ENCODE assay signal across 8 cellular contexts in genomic region chr7:12687213-12688171, GRCh38. TPM values are rescaled to one million over a fixed set of nuclear protein-coding genes. Genes with fewer than 3 reads are reported as not detected.
DNase-seq lines count a peak whose midpoint lies in the region; ATAC-seq, FAIRE-seq and TF ChIP-seq lines count a peak whose summit lies in the region.

TSS of gene ARL4A (plus strand) at chr7:12687633. CDS start at chr7:12688255, 622 bp downstream.

- H4K20me1 ChIP-seq in astrocyte (ENCODE audit: insufficient read depth, low read length) = peaks cover 11% of the 10 kb centered on the region

- H3K36me3 ChIP-seq in astrocyte (ENCODE audit: insufficient read depth, low read length) (no peaks in the 10 kb centered on the region), psoas muscle (ENCODE audit: insufficient read depth in 1 of 2, low read depth in 1 of 2) (no peaks in the 10 kb centered on the region), urinary bladder (ENCODE audit: insufficient read depth) (no peaks in the 10 kb centered on the region)

- H3K4me3 ChIP-seq in astrocyte (ENCODE audit: insufficient read depth, low read depth, low read length) = peak within 1 kb of the TSS; percentile 85
- H3K4me3 ChIP-seq in right cardiac atrium (ENCODE audit: low read length) = peak within 1 kb of the TSS; percentile 70
- H3K4me3 ChIP-seq in psoas muscle = peak within 1 kb of the TSS; percentile 97
- peak within 1 kb of the TSS; percentile 63 for H3K4me3 ChIP-seq in urinary bladder (ENCODE audit: low read depth, low read length)

- H3K4me1 ChIP-seq in astrocyte (ENCODE audit: insufficient read depth, low read length) (peaks cover 8% of the 10 kb centered on the region), right cardiac atrium (ENCODE audit: control insufficient read depth, insufficient read depth, low read length) (no peaks in the 10 kb centered on the region), psoas muscle (peaks cover 6% of the 10 kb centered on the region), urinary bladder (ENCODE audit: insufficient read depth) (no peaks in the 10 kb centered on the region)

- no peak for TF ChIP-seq CTCF in astrocyte (IDR thresholded peaks at IDR 0.05; ENCODE audit: insufficient read depth, low read depth, low read length)
- peak; percentile 11 for TF ChIP-seq CTCF in psoas muscle (IDR thresholded peaks at IDR 0.05)

- ATAC-seq in GM18498 (IDR thresholded peaks at IDR 0.05; ENCODE audit: unreplicated experiment) (peak; percentile 84), HG02885 (IDR thresholded peaks at IDR 0.05; ENCODE audit: poor library complexity, unreplicated experiment) (peak; percentile 81), right cardiac atrium (peak; percentile 98), psoas muscle (peak; percentile 96)

- intact Hi-C loops in right cardiac atrium (cut with DNase I) = loop anchor here in 2 of 4 donors (5.0 to 10.0 kb wide), 5 partner anchors 35 to 577 kb away; no protein-coding TSS in a partner anchor
- intact Hi-C loops in psoas muscle (cut with DNase I) = loop anchor here (5.0 to 10.0 kb wide), 3 partner anchors 45 to 577 kb away; no protein-coding TSS in a partner anchor

- no peaks in the 10 kb centered on the region for H3K9me3 ChIP-seq in astrocyte (ENCODE audit: insufficient read depth, low read depth, low read length)
- H3K9me3 ChIP-seq in right cardiac atrium (ENCODE audit: control insufficient read depth, low read length) = no peaks in the 10 kb centered on the region
- H3K9me3 ChIP-seq in psoas muscle = no peaks in the 10 kb centered on the region

- peak within 1 kb of the TSS; percentile 88 for H3K27ac Mint-ChIP-seq in astrocyte (ENCODE audit: unreplicated experiment)

- peak within 1 kb of the TSS; percentile 92 for H2AFZ ChIP-seq in astrocyte (ENCODE audit: low read depth, low read length)

- no peaks in the 10 kb centered on the region for H3K36me3 Mint-ChIP-seq in astrocyte (ENCODE audit: low read depth, unreplicated experiment)

- DNase-seq in NCI-H1694 treated with DMSO at 0.1 percent for 48 hours (lab: John Stamatoyannopoulos, UW) = peak; percentile 90
- peak; percentile 83 for DNase-seq in T-helper 22 cell (ENCODE audit: low read depth)
- peak; percentile 93 for DNase-seq in astrocyte (ENCODE audit: low read depth)
- DNase-seq in right cardiac atrium = peak; percentile 99 to 100 (median 99)
- DNase-seq in psoas muscle = peak; percentile 98

- peak within 1 kb of the TSS; percentile 88 for H3K27ac ChIP-seq in astrocyte (ENCODE audit: low read depth, low read length)
- H3K27ac ChIP-seq in right cardiac atrium (ENCODE audit: low read length) = peak within 1 kb of the TSS; percentile 70
- H3K27ac ChIP-seq in psoas muscle = peak within 1 kb of the TSS; percentile 83
- peak within 1 kb of the TSS; percentile 84 for H3K27ac ChIP-seq in urinary bladder (ENCODE audit: low read depth)

- H3K79me2 ChIP-seq in astrocyte (ENCODE audit: insufficient read depth, low read length) = peaks cover 33% of the 10 kb centered on the region

- H3K27me3 ChIP-seq in astrocyte (ENCODE audit: insufficient read depth, low read length) (no peaks in the 10 kb centered on the region), right cardiac atrium (ENCODE audit: control insufficient read depth, insufficient read depth) (no peaks in the 10 kb centered on the region), psoas muscle (ENCODE audit: insufficient read depth in 3 of 3, low read length in 2 of 3) (no peaks in the 10 kb centered on the region)

- 2% methylated on average over 51 of the region's 51 CpGs for WGBS in right cardiac atrium
- 4 to 5% (median 4%) methylated on average over 44 to 51 of the region's 51 CpGs for WGBS in psoas muscle, 3 donors
- WGBS in urinary bladder = 1% methylated on average over 51 of the region's 51 CpGs

- no peaks in the 10 kb centered on the region for H3K9me3 Mint-ChIP-seq in astrocyte (ENCODE audit: unreplicated experiment)

- H3K4me3 Mint-ChIP-seq in astrocyte (ENCODE audit: unreplicated experiment) = peak within 1 kb of the TSS; percentile 97

- H3K27me3 Mint-ChIP-seq in astrocyte (ENCODE audit: low read depth, unreplicated experiment) = no peaks in the 10 kb centered on the region

- peak within 1 kb of the TSS; percentile 95 for H3K9ac ChIP-seq in astrocyte (ENCODE audit: low read length)

- H3K4me2 ChIP-seq in astrocyte (ENCODE audit: low read length) = peak within 1 kb of the TSS; percentile 84

- peak; percentile 94 for FAIRE-seq in astrocyte (lab: Jason Lieb, UNC)

- H3K4me1 Mint-ChIP-seq in astrocyte (ENCODE audit: low read depth, unreplicated experiment) = peaks cover 16% of the 10 kb centered on the region

RNA-seq across cellular contexts. Expression of gene ARL4A, which starts in this region (rescaled TPM):
- 34.6 and 47.0 TPM in 2 replicates for total RNA-seq in astrocyte
- total RNA-seq in right cardiac atrium = 10 to 100 TPM in 3 of 4 donors, 1 to 10 TPM in 1; 9.6 to 19.7 (median 12.6) TPM
- 10.3 TPM for polyA plus RNA-seq in right cardiac atrium
- 10 to 100 TPM in 1 of 4 donors, 1 to 10 TPM in 3; 2.5 to 15.3 (median 5.2) TPM for total RNA-seq in psoas muscle
- polyA plus RNA-seq in psoas muscle = 10 to 100 TPM in 2 of 3 donors, 1 to 10 TPM in 1; 6.6 to 47.7 (median 12.6) TPM
- 93.6 TPM for total RNA-seq in urinary bladder
- 37.2 TPM for polyA plus RNA-seq in urinary bladder

Comparison
In these comparisons a context has a peak if more than half of its experiments do, and no peak if none do; other contexts are left out.
1. Peak in every context shown above with its lines: DNase-seq, ATAC-seq, H3K4me3 ChIP-seq and H3K27ac ChIP-seq.